8 cellular contexts compared by ENCODE assay signal in genomic region chr1:154431586-154432373, GRCh38. TPM values are rescaled to one million over a fixed set of nuclear protein-coding genes. Genes with fewer than 3 reads are reported as not detected.
DNase-seq lines count a peak whose midpoint lies in the region; ATAC-seq and TF ChIP-seq lines count a peak whose summit lies in the region.

No MANE protein-coding gene starts in this region.

- H3K4me2 ChIP-seq in fibroblast of lung (ENCODE audit: extremely low read depth, insufficient read depth, low read length) = no peak overlapping the region

- no peak overlapping the region for H2AFZ ChIP-seq in fibroblast of lung (ENCODE audit: low read length)

- H3K36me3 ChIP-seq in HEK293 (ENCODE audit: control insufficient read depth in 2 of 2, insufficient read depth in 1 of 2, low read length in 2 of 2) = no peaks in the 10 kb centered on the region
- peaks cover 12% of the 10 kb centered on the region for H3K36me3 ChIP-seq in fibroblast of lung (ENCODE audit: control insufficient read depth, insufficient read depth, low read length)

- H3K4me1 ChIP-seq in HEK293 (ENCODE audit: control insufficient read depth, insufficient read depth, low read length) (no peaks in the 10 kb centered on the region), fibroblast of lung (ENCODE audit: control insufficient read depth, extremely low read depth, insufficient read depth, low read length) (peaks cover 32% of the 10 kb centered on the region)

- DNase-seq in fibroblast of lung (ENCODE audit: low read depth in 2 of 2) = peak; percentile 95 to 99
- peak; percentile 74 for DNase-seq in stimulated activated CD4-positive, alpha-beta T cell treated with anti-CD3 and anti-CD28 coated beads, Interleukin-4, amount 100 ng/mL, for 24 hours
- no peak for DNase-seq in NCI-H526 treated with DMSO at 0.1 percent for 48 hours (lab: John Stamatoyannopoulos, UW)
- DNase-seq in NCI-H1694 treated with DMSO at 0.1 percent for 48 hours (lab: John Stamatoyannopoulos, UW) = no peak
- DNase-seq in G401 (ENCODE audit: low spot score) = no peak
- no peak for DNase-seq in cerebellar cortex (ENCODE audit: low spot score)

- ATAC-seq in activated CD4-positive, CD25-positive, alpha-beta regulatory T cell treated with anti-CD3 and anti-CD28 coated beads, Interleukin-2, amount 50 U/mL, for 24 hours = peak; percentile 88 to 91

- CTCF ChIA-PET in HEK293 (lab: Yijun Ruan, JAX) = interaction anchor here (1.0 kb wide), 1 partner anchor 11 kb away, joined by 3 read pairs; no protein-coding TSS in a partner anchor

- H3K9ac ChIP-seq in fibroblast of lung (ENCODE audit: insufficient read depth, low read length) = peak overlapping the region; percentile 26

- H3K27ac ChIP-seq in HEK293 (ENCODE audit: extremely low read depth, low read depth, low read length) (no peak overlapping the region), fibroblast of lung (ENCODE audit: insufficient read depth, low read length) (peak overlapping the region; percentile 78)

- no peaks in the 10 kb centered on the region for H4K20me1 ChIP-seq in fibroblast of lung (ENCODE audit: control insufficient read depth, extremely low read depth, insufficient read depth, low read length)

- H3K79me2 ChIP-seq in fibroblast of lung (ENCODE audit: control insufficient read depth, insufficient read depth, low read length) = no peaks in the 10 kb centered on the region

- in situ Hi-C loops in G401 (cut with HindIII; ENCODE audit: low sequenced_read_pairs) = no loop called here

- H3K27me3 ChIP-seq in fibroblast of lung (ENCODE audit: control insufficient read depth, insufficient read depth, low read length) = no peaks in the 10 kb centered on the region

- TF ChIP-seq CTCF in HEK293 (tag by site-specific recombination; IDR thresholded peaks at IDR 0.05) (no peak), fibroblast of lung (conservative IDR thresholded peaks at IDR 0.05 in 1 of 2, IDR thresholded peaks at IDR 0.05 in 1 of 2; ENCODE audit: low read depth in 1 of 2, low read length in 2 of 2) (no peak)

- H3K4me3 ChIP-seq in HEK293 (ENCODE audit: low read depth, low read length) (no peak overlapping the region), fibroblast of lung (replicated peaks in 1 of 4; ENCODE audit: control extremely low read depth in 1 of 4, insufficient read depth in 1 of 4, low read depth in 3 of 4, low read length in 4 of 4) (no peak overlapping the region)

- POLR2A ChIA-PET in HEK293 (lab: Yijun Ruan, JAX) = interaction anchor here (0.6 kb wide), 1 partner anchor 16 kb away, joined by 3 read pairs; no protein-coding TSS in a partner anchor

- no peaks in the 10 kb centered on the region for H3K9me3 ChIP-seq in HEK293 (ENCODE audit: control insufficient read depth, insufficient read depth, low read depth, low read length)
- no peaks in the 10 kb centered on the region for H3K9me3 ChIP-seq in fibroblast of lung (ENCODE audit: control insufficient read depth, insufficient read depth, low read depth, low read length)

TF ChIP-seq in HEK293, 187 proteins besides CTCF, POLR2A, EP300 and RAD21:
- TF ChIP-seq ZNF280D (tag by site-specific recombination; IDR thresholded peaks at IDR 0.05) (no peak), ZSCAN5A (tag by site-specific recombination; IDR thresholded peaks at IDR 0.05) (no peak), ZNF629 (tag by site-specific recombination; IDR thresholded peaks at IDR 0.05) (0 out of 2 replicates have a peak, but pooled peaks have one; percentile 30), SP7 (tag by site-specific recombination; IDR thresholded peaks at IDR 0.05) (peak; percentile 22; the same call in 1 of the 2 replicates), ZNF433 (tag by site-specific recombination; IDR thresholded peaks at IDR 0.05; ENCODE audit: low read depth) (no peak), ZNF514 (tag by site-specific recombination; IDR thresholded peaks at IDR 0.05) (no peak)

RNA-seq across cellular contexts. Expression of gene IL6R, which starts 26.6 kb away (rescaled TPM):
- 12.8 and 21.0 TPM in 2 replicates for total RNA-seq in fibroblast of lung
- polyA plus RNA-seq in fibroblast of lung = 14.5 and 22.7 TPM in 2 replicates
- polyA plus RNA-seq in fibroblast of lung (2012) = 6.8 and 14.9 TPM in 2 replicates
- 58.6 and 102 TPM in 2 replicates for polyA minus RNA-seq in fibroblast of lung (ENCODE audit: low replicate concordance)
- 4.7 and 44.7 TPM in 2 replicates for total RNA-seq in G401 (2014; rRNA removed; shearing (Covaris generic))

Comparison
In these comparisons a context has a peak if more than half of its experiments do, and no peak if none do; other contexts are left out.
1. DNase-seq: peak in fibroblast of lung (2 of 2) and stimulated activated CD4-positive, alpha-beta T cell treated with anti-CD3 and anti-CD28 coated beads, Interleukin-4, amount 100 ng/mL, for 24 hours (single experiment); none in NCI-H526 treated with DMSO at 0.1 percent for 48 hours (single experiment), NCI-H1694 treated with DMSO at 0.1 percent for 48 hours (single experiment), G401 (single experiment) and cerebellar cortex (single experiment).